In the genomic region with DNA sequence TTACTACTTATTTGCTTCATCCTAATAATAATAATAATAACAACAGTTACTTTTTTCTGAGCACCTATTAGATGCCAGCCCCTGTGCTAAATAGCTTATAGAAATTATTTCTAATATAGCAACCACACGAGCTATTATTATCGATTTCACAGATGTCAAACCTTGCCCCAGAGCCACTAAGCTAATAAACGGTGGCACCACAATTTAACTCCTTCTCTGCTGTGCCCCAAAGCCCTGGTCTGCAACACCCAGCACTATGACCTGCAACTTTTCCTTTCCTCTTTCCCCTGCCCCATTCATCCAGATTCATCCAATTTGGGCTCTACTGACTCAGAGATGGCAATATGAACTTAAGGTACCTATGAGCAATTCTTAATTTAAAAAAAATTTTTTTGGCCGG, we compare ENCODE assay signal across 1 cellular context.
TF ChIP-seq lines count a peak whose summit lies in the region.

No MANE protein-coding gene starts in this region.

TF ChIP-seq in HepG2, 621 proteins besides CTCF, POLR2A, EP300 and RAD21:
- 0 out of 2 replicates have a peak, but pooled peaks have one; percentile 33 for TF ChIP-seq ONECUT2 (CRISPR knock-in tag; IDR thresholded peaks at IDR 0.05)
- peak; percentile 78 for TF ChIP-seq ZNF652 (CRISPR knock-in tag; IDR thresholded peaks at IDR 0.05; ENCODE audit: borderline replicate concordance, low read depth)
- TF ChIP-seq SRSF9 (IDR thresholded peaks at IDR 0.05; ENCODE audit: borderline replicate concordance, insufficient read depth, low read depth, low read length, poor library complexity, severe bottlenecking): no peak
